Comparison of ENCODE assay signal across 1 cellular context in genomic region chr10:114821915-114822770, GRCh38.
A peak's percentile ranks its signal among the peaks of the same experiment; 100 is the strongest.
TF ChIP-seq lines count a peak whose summit lies in the region.

No MANE protein-coding gene starts in this region.

TF ChIP-seq in K562, 482 proteins besides CTCF, POLR2A, EP300 and RAD21 (continued from another document):
- TF ChIP-seq ZFX (CRISPR knock-in tag; IDR thresholded peaks at IDR 0.05) (peak; percentile 83), TEAD1 (CRISPR knock-in tag; IDR thresholded peaks at IDR 0.05) (0 out of 4 replicates have a peak, but pooled peaks of 1 of the 2 experiments have one; percentile 41), TAF1 (IDR thresholded peaks at IDR 0.05; ENCODE audit: control insufficient read depth, extremely low read depth, insufficient read depth, low read length, severe bottlenecking) (peak; percentile 2), UBTF (IDR thresholded peaks at IDR 0.05; ENCODE audit: borderline replicate concordance in 1 of 2, low read depth in 2 of 2, low read length in 2 of 2) (peak; percentile 62 to 83; a peak in 2 of 4 replicates), HMGXB4 (CRISPR knock-in tag; IDR thresholded peaks at IDR 0.05) (0 out of 2 replicates have a peak, but pooled peaks have one; percentile 50), ZBTB7A (IDR thresholded peaks at IDR 0.05; ENCODE audit: borderline replicate concordance, control insufficient read depth, low read depth, low read length) (peak; percentile 56; the same call in 1 of the 2 replicates), RBBP5 (IDR thresholded peaks at IDR 0.05; ENCODE audit: borderline replicate concordance, insufficient read depth, low read length, poor library complexity, severe bottlenecking) (peak; percentile 54), MAZ (CRISPR knock-in tag; conservative IDR thresholded peaks at IDR 0.05 in 1 of 2, IDR thresholded peaks at IDR 0.05 in 1 of 2) (0 out of 4 replicates have a peak, but pooled peaks of 1 of the 2 experiments have one; percentile 8), XRCC3 (IDR thresholded peaks at IDR 0.05) (no peak), PHF8 (IDR thresholded peaks at IDR 0.05; ENCODE audit: borderline replicate concordance, low read length) (peak; percentile 64; the same call in 1 of the 2 replicates), BACH1 (tag; IDR thresholded peaks at IDR 0.05) (no peak)
